1 cellular context compared by ENCODE assay signal in genomic region chr1:234473123-234473522, GRCh38.
TF ChIP-seq lines count a peak whose summit lies in the region.

No MANE protein-coding gene starts in this region.

TF ChIP-seq in endothelial cell of umbilical vein, 7 proteins besides CTCF, POLR2A, EP300 and RAD21:
- no peak for TF ChIP-seq GATA2 (IDR thresholded peaks at IDR 0.05; ENCODE audit: insufficient read depth, insufficient read length, low read depth, low read length)
- no peak for TF ChIP-seq EZH2 (IDR thresholded peaks at IDR 0.05; ENCODE audit: borderline replicate concordance, low read depth, low read length, severe bottlenecking)
- TF ChIP-seq FOS (IDR thresholded peaks at IDR 0.05; ENCODE audit: borderline replicate concordance, insufficient read depth, low read length), result no peak
- no peak for TF ChIP-seq MAX (IDR thresholded peaks at IDR 0.05; ENCODE audit: insufficient read depth, insufficient read length)
- TF ChIP-seq JUN (IDR thresholded peaks at IDR 0.05; ENCODE audit: borderline replicate concordance, insufficient read depth, insufficient read length, low read depth), result no peak
- TF ChIP-seq MYC (IDR thresholded peaks at IDR 0.05; ENCODE audit: low read depth, low read length), result no peak
- no peak for TF ChIP-seq POLR2AphosphoS5 (IDR thresholded peaks at IDR 0.05; ENCODE audit: insufficient read depth, low read depth, low read length)
